In genomic region chr15:89385596-89386242, GRCh38 we compare ENCODE assay signal across 26 cellular contexts. TPM values are rescaled to one million over a fixed set of nuclear protein-coding genes. Genes with fewer than 3 reads are reported as not detected.
DNase-seq lines count a peak whose midpoint lies in the region; ATAC-seq, FAIRE-seq and TF ChIP-seq lines count a peak whose summit lies in the region.
"Had no signal": no experiment of that assay in that cellular context is flagged by ENCODE, and none has a peak within 500 bp of the region (broad histone marks: within the 10 kb centered on the region; RNA-seq: fewer than 3 reads in every experiment).

No MANE protein-coding gene starts in this region.

- no peak overlapping the region for H3K27ac ChIP-seq in H1 (ENCODE audit: low read depth, low read length)
- no peak overlapping the region for H3K27ac ChIP-seq in kidney (ENCODE audit: low read depth in 2 of 2, low read length in 2 of 2)
- H3K27ac ChIP-seq: A549 had no signal

- no peak overlapping the region for H3K4ac ChIP-seq in H1 (replicated peaks; ENCODE audit: insufficient read length, low read depth, low read length)

- no peak overlapping the region for H3K27ac Mint-ChIP-seq in activated T-helper 17 cell treated with anti-CD3 and anti-CD28 coated beads, Interleukin-2, amount 50 U/mL, for 72 hours
- H3K27ac Mint-ChIP-seq: activated naive CD4-positive, alpha-beta T cell treated with anti-CD3 and anti-CD28 coated beads, Interleukin-2, amount 50 U/mL, for 72 hours; CD4-positive, CD25-positive, alpha-beta regulatory T cell; IgD-negative memory B cell; T-helper 1 cell treated with Interleukin-12 subunit alpha and Interleukin-12 subunit beta and Interleukin-4 antibody, amounts not matched to agents 30 μg/mL and 1 μg/mL, for 36 hours had no signal

- no peak for TF ChIP-seq POLR2A in H1 (IDR thresholded peaks at IDR 0.05; ENCODE audit: control extremely low read depth in 1 of 2, low read depth in 2 of 2, low read length in 2 of 2)

- H3K9ac ChIP-seq in H1 (replicated peaks in 1 of 4; ENCODE audit: extremely low read depth in 1 of 4, low read depth in 3 of 4, low read length in 3 of 4), result no peak overlapping the region
- H3K9ac ChIP-seq in kidney (ENCODE audit: low read length in 2 of 2), result no peak overlapping the region

- H2BK15ac ChIP-seq in H1 (ENCODE audit: low read length), result no peak overlapping the region

- H3K36me3 ChIP-seq in H1 (ENCODE audit: control insufficient read depth in 2 of 4, insufficient read depth in 4 of 4, low read length in 3 of 4) (no peaks in the 10 kb centered on the region), kidney (ENCODE audit: control insufficient read depth in 1 of 2, insufficient read depth in 2 of 2, low read length in 2 of 2) (no peaks in the 10 kb centered on the region)

- 0 out of 2 replicates have a peak overlapping the region, but pooled peaks have one; percentile 32 for H2AK5ac ChIP-seq in H1 (ENCODE audit: low read depth, low read length)

- TF ChIP-seq RAD21 in H1 (IDR thresholded peaks at IDR 0.05 in 1 of 2, conservative IDR thresholded peaks at IDR 0.05 in 1 of 2; ENCODE audit: low read depth in 2 of 2, low read length in 2 of 2), result no peak

- H3K36me3 Mint-ChIP-seq in activated T-helper 17 cell treated with anti-CD3 and anti-CD28 coated beads, Interleukin-2, amount 50 U/mL, for 72 hours (ENCODE audit: low read depth), result no peaks in the 10 kb centered on the region
- H3K36me3 Mint-ChIP-seq: activated naive CD4-positive, alpha-beta T cell treated with anti-CD3 and anti-CD28 coated beads, Interleukin-2, amount 50 U/mL, for 72 hours; CD4-positive, CD25-positive, alpha-beta regulatory T cell; IgD-negative memory B cell had no signal

- H2BK12ac ChIP-seq in H1 (ENCODE audit: low read depth, low read length), result 0 out of 2 replicates have a peak overlapping the region, but pooled peaks have one; percentile 43

- H3K27me3 ChIP-seq in H1 (replicated peaks in 1 of 4; ENCODE audit: control insufficient read depth in 3 of 4, extremely low read depth in 1 of 4, insufficient read depth in 3 of 4, low read length in 3 of 4), result peaks cover 25 to 93% (median 67%) of the 10 kb centered on the region in 4 experiments

- no peak overlapping the region for H3K23ac ChIP-seq in H1 (ENCODE audit: insufficient read length)

- DNase-seq in AML-193 (lab: John Stamatoyannopoulos, UW) (peak; percentile 95), LHCN-M2 (ENCODE audit: low read depth) (peak; percentile 74), SKM-1 treated with dmso at 0.1 percent for 144 hours (lab: John Stamatoyannopoulos, UW; ENCODE audit: unreplicated experiment) (peak; percentile 83), H1 (ENCODE audit: low read depth in 1 of 2, low spot score in 2 of 2) (no peak), left colon (no peak), globus pallidus (ENCODE audit: low spot score) (no peak), kidney (no peak)
- DNase-seq: activated CD4-positive, CD25-positive, alpha-beta regulatory T cell; activated CD8-positive, alpha-beta memory T cell treated with anti-CD3 and anti-CD28 coated beads for 24 hours; activated T-cell treated with anti-CD3 and anti-CD28 coated beads, Interleukin-2, amount 50 U/mL, for 48 hours; caudate nucleus; CD4-positive, CD25-positive, alpha-beta regulatory T cell; DMS153; dorsolateral prefrontal cortex; left cardiac atrium; NCI-H1092 treated with DMSO at 0.1 percent for 48 hours; NCI-H526; SHP77 treated with DMSO at 0.1 percent for 48 hours; stimulated activated CD8-positive, alpha-beta memory T cell treated with anti-CD3 and anti-CD28 coated beads, Interleukin-4, amount 100 ng/mL, for 48 hours had no signal

- H3K27me3 Mint-ChIP-seq in activated T-helper 17 cell treated with anti-CD3 and anti-CD28 coated beads, Interleukin-2, amount 50 U/mL, for 72 hours, result peaks cover 41% of the 10 kb centered on the region

- no peak overlapping the region for H3K4me3 Mint-ChIP-seq in activated T-helper 17 cell treated with anti-CD3 and anti-CD28 coated beads, Interleukin-2, amount 50 U/mL, for 72 hours
- H3K4me3 Mint-ChIP-seq: CD4-positive, CD25-positive, alpha-beta regulatory T cell; IgD-negative memory B cell; T-helper 1 cell treated with Interleukin-12 subunit alpha and Interleukin-12 subunit beta and Interleukin-4 antibody, amounts not matched to agents 30 μg/mL and 1 μg/mL, for 36 hours had no signal

- no peak overlapping the region for H4K5ac ChIP-seq in H1 (ENCODE audit: insufficient read length, low read depth, low read length)

- no peak overlapping the region for H3K4me2 ChIP-seq in H1 (ENCODE audit: insufficient read depth in 1 of 2, low read depth in 2 of 2, low read length in 2 of 2)
- H3K4me2 ChIP-seq: A549 had no signal

- H3K9me3 Mint-ChIP-seq in activated T-helper 17 cell treated with anti-CD3 and anti-CD28 coated beads, Interleukin-2, amount 50 U/mL, for 72 hours, result no peaks in the 10 kb centered on the region
- H3K9me3 Mint-ChIP-seq: activated naive CD4-positive, alpha-beta T cell treated with anti-CD3 and anti-CD28 coated beads, Interleukin-2, amount 50 U/mL, for 72 hours; CD4-positive, CD25-positive, alpha-beta regulatory T cell; IgD-negative memory B cell; T-helper 1 cell treated with Interleukin-12 subunit alpha and Interleukin-12 subunit beta and Interleukin-4 antibody, amounts not matched to agents 30 μg/mL and 1 μg/mL, for 36 hours had no signal

- H4K8ac ChIP-seq in H1 (ENCODE audit: extremely low read depth, insufficient read depth, low read length), result no peak overlapping the region

- WGBS in H1 (ENCODE audit: extremely low coverage in 1 of 2, insufficient coverage in 1 of 2, insufficient read length in 1 of 2, insufficient replicate concordance in 2 of 2, low coverage in 1 of 2, low lambda C conversion rate in 2 of 2, missing lambda C conversion rate in 1 of 2), 2 experiments, result 85% methylated on average over 10 of the region's 10 CpGs; no CpG with 5 or more reads in 1 of the 2 experiments

- ATAC-seq in left colon, result no peak
- ATAC-seq in activated T-helper 17 cell treated with anti-CD3 and anti-CD28 coated beads, Interleukin-2, amount 50 U/mL, for 72 hours (replicated peaks), result no peak
- ATAC-seq: A549; activated naive CD4-positive, alpha-beta T cell treated with anti-CD3 and anti-CD28 coated beads, Interleukin-2, amount 50 U/mL, for 72 hours had no signal

- no peaks in the 10 kb centered on the region for H3K23me2 ChIP-seq in H1 (ENCODE audit: low read depth, low read length)

- H4K91ac ChIP-seq in H1 (replicated peaks; ENCODE audit: insufficient read length, low read length), result no peak overlapping the region

- intact Hi-C loops in left colon (cut with DNase I, micrococcal nuclease), result no loop called here
- intact Hi-C loops in kidney (cut with DNase I), result no loop called here

- no peak overlapping the region for H2BK120ac ChIP-seq in H1 (replicated peaks; ENCODE audit: low read depth, low read length)

- POLR2A ChIA-PET in H1 (lab: Charles Lee; ENCODE audit: partially characterized antibody), result no interaction called here

- peaks cover 9 to 33% (median 20%) of the 10 kb centered on the region in 4 experiments for H3K4me1 ChIP-seq in H1 (replicated peaks in 1 of 4; ENCODE audit: control insufficient read depth in 3 of 4, insufficient read depth in 4 of 4, low read length in 3 of 4)
- no peaks in the 10 kb centered on the region for H3K4me1 ChIP-seq in kidney (ENCODE audit: control insufficient read depth in 1 of 2, insufficient read depth in 1 of 2, low read depth in 1 of 2, low read length in 2 of 2)

- H3K18ac ChIP-seq in H1 (ENCODE audit: extremely low read depth, low read length), result no peak overlapping the region

- no peaks in the 10 kb centered on the region for H3K4me1 Mint-ChIP-seq in activated T-helper 17 cell treated with anti-CD3 and anti-CD28 coated beads, Interleukin-2, amount 50 U/mL, for 72 hours
- H3K4me1 Mint-ChIP-seq: CD4-positive, CD25-positive, alpha-beta regulatory T cell; IgD-negative memory B cell had no signal

- no peak overlapping the region for H3K56ac ChIP-seq in H1 (replicated peaks; ENCODE audit: insufficient read length, low read depth, low read length)

- FAIRE-seq in H1 (lab: Jason Lieb, UNC) (no peak), kidney (lab: Jason Lieb, UNC) (no peak)
- FAIRE-seq: A549, frontal cortex, GM12892 had no signal

- no peaks in the 10 kb centered on the region for H3K79me1 ChIP-seq in H1 (ENCODE audit: low read depth, low read length)

- H4K20me1 ChIP-seq in H1 (replicated peaks in 1 of 2; ENCODE audit: control insufficient read depth in 1 of 2, insufficient read depth in 2 of 2, low read length in 2 of 2), result peaks cover 0 to 1% of the 10 kb centered on the region in 2 experiments

- H2BK5ac ChIP-seq in H1 (ENCODE audit: low read depth, low read length), result no peak overlapping the region

- TF ChIP-seq CTCF in H1 (IDR thresholded peaks at IDR 0.05; ENCODE audit: control extremely low read depth in 1 of 3, insufficient read depth in 1 of 3, low read depth in 1 of 3, low read length in 3 of 3) (no peak), kidney (IDR thresholded peaks at IDR 0.05; ENCODE audit: borderline replicate concordance, extremely low read depth, insufficient read depth) (no peak)

- CTCF ChIA-PET in H1 (lab: Charles Lee; ENCODE audit: partially characterized antibody), result interaction anchor here (2.3 to 15.5 kb wide), 2 partner anchors 32 to 38 kb away, joined by 5 to 145 read pairs; no protein-coding TSS in a partner anchor

- H3K9me3 ChIP-seq in H1 (ENCODE audit: insufficient read depth in 2 of 2, low read depth in 1 of 2, low read length in 1 of 2), result no peaks in the 10 kb centered on the region
- no peaks in the 10 kb centered on the region for H3K9me3 ChIP-seq in kidney (ENCODE audit: control insufficient read depth in 1 of 2, low read length in 2 of 2)
- H3K9me3 ChIP-seq: A549 had no signal

- no peak for TF ChIP-seq EP300 in H1 (IDR thresholded peaks at IDR 0.05; ENCODE audit: borderline replicate concordance in 1 of 2, low read depth in 2 of 2, low read length in 2 of 2)

- no peak overlapping the region for H2AFZ ChIP-seq in H1 (ENCODE audit: low read length)

- no peak overlapping the region for H3K4me3 ChIP-seq in H1 (ENCODE audit: extremely low read depth in 1 of 4, insufficient read depth in 2 of 4, low read depth in 3 of 4, low read length in 4 of 4)
- no peak overlapping the region for H3K4me3 ChIP-seq in kidney (ENCODE audit: low read length in 2 of 2)
- H3K4me3 ChIP-seq: A549, dorsolateral prefrontal cortex had no signal

- no peak overlapping the region for H2BK20ac ChIP-seq in H1 (ENCODE audit: low read length)

- H3K14ac ChIP-seq in H1 (ENCODE audit: insufficient read length), result no peak overlapping the region

- H3K79me2 ChIP-seq in H1 (ENCODE audit: control insufficient read depth in 1 of 2, insufficient read depth in 2 of 2, low read length in 2 of 2), result no peaks in the 10 kb centered on the region

RNA-seq across cellular contexts. Expression of gene POLG, which starts 51.1 kb away (rescaled TPM):
- total RNA-seq in LHCN-M2 (2014; rRNA removed) (57.8 and 58.8 TPM in 2 replicates), left colon (10 to 100 TPM; 70.3 to 71.0 TPM), kidney (72.4 TPM)
- 34.0 TPM for polyA plus RNA-seq in LHCN-M2 (2012)
- total RNA-seq in H1 (2021; fragmentation: NEBNext Ultra II Directional; extraction: Animal tissue kit (Norgen Biotek cat#: 25700)), result 52.3 and 53.4 TPM in 2 replicates
- polyA plus RNA-seq in H1 (2011; rRNA removed) (14.8 and 27.1 TPM in 2 replicates), kidney (ENCODE audit: insufficient read depth, low read depth, low replicate concordance) (28.6 TPM)
- 38.0 TPM for polyA plus RNA-seq in H1 (2011; cell fraction: cytosol; rRNA removed)
- polyA plus RNA-seq in H1 (2011; cell fraction: nucleus; rRNA removed), result 124 TPM
- 40.8 to 48.7 TPM (median 46.6 TPM) in 4 replicates for polyA plus RNA-seq in H1 (2012, experiment 1 of 2)
- polyA plus RNA-seq in H1 (2012, experiment 2 of 2), result 34.4 TPM
- 24.0 TPM for polyA plus RNA-seq in H1 (2013, experiment 1 of 2)
- 21.0 TPM for polyA plus RNA-seq in H1 (2013, experiment 2 of 2)
- polyA minus RNA-seq in H1 (2011; rRNA and poly(A)+ RNA removed), result 23.1 and 50.9 TPM in 2 replicates
- 41.5 TPM for polyA minus RNA-seq in H1 (2011; cell fraction: cytosol; rRNA and poly(A)+ RNA removed)
- polyA minus RNA-seq in H1 (2011; cell fraction: nucleus; rRNA and poly(A)+ RNA removed), result 106 TPM
- 10 to 100 TPM; 76.9 to 89.7 TPM for total RNA-seq in activated T-helper 17 cell treated with anti-CD3 and anti-CD28 coated beads, Interleukin-2, amount 50 U/mL, for 72 hours

Comparison
In these comparisons a context has a peak if more than half of its experiments do, and no peak if none do; other contexts are left out.
1. DNase-seq: peak in AML-193 (2 of 2), LHCN-M2 (single experiment) and SKM-1 treated with dmso at 0.1 percent for 144 hours (single experiment); none in H1 (0 of 2), left colon (0 of 2), globus pallidus (single experiment) and kidney (single experiment).